22 cellular contexts compared by ENCODE assay signal in genomic region chr9:120628207-120628924, GRCh38. TPM values are rescaled to one million over a fixed set of nuclear protein-coding genes. Genes with fewer than 3 reads are reported as not detected.
DNase-seq lines count a peak whose midpoint lies in the region; ATAC-seq, FAIRE-seq and TF ChIP-seq lines count a peak whose summit lies in the region.
"Had no signal": no experiment of that assay in that cellular context is flagged by ENCODE, and none has a peak within 500 bp of the region (broad histone marks: within the 10 kb centered on the region; RNA-seq: fewer than 3 reads in every experiment).

No MANE protein-coding gene starts in this region.

- TF ChIP-seq RAD21 in A549 (conservative IDR thresholded peaks at IDR 0.05 in 1 of 2, IDR thresholded peaks at IDR 0.05 in 1 of 2), result no peak

- H3K4me2 ChIP-seq in A549, result peak overlapping the region; percentile 66
- H3K4me2 ChIP-seq in PC-9, result no peak overlapping the region
- H3K4me2 ChIP-seq: KMS-11 had no signal

- peak overlapping the region; percentile 5; the same call in 1 of the 3 replicates for H3K4me3 ChIP-seq in A549
- no peak overlapping the region for H3K4me3 ChIP-seq in PC-9
- H3K4me3 ChIP-seq in prostate gland, result no peak overlapping the region
- H3K4me3 ChIP-seq: ascending aorta had no signal

- H3K36me3 ChIP-seq in PC-9 (ENCODE audit: low read depth), result no peaks in the 10 kb centered on the region
- no peaks in the 10 kb centered on the region for H3K36me3 ChIP-seq in prostate gland
- H3K36me3 ChIP-seq: ascending aorta had no signal

- peaks cover 35% of the 10 kb centered on the region for H3F3A ChIP-seq in PC-9 (ENCODE audit: insufficient read depth, low read depth)

- WGBS in A549 (ENCODE audit: missing lambda C conversion rate), result 2% methylated on average over 4 of the region's 4 CpGs
- 59% methylated on average over 4 of the region's 4 CpGs for WGBS in prostate gland

- POLR2A ChIA-PET in A549 (lab: Yijun Ruan, JAX) (interaction anchor here (0.7 kb wide), 1 partner anchor 83 kb away, joined by 3 read pairs; no protein-coding TSS in a partner anchor), PC-9 (lab: Charles Lee; ENCODE audit: unreplicated experiment) (interaction anchor here (0.5 to 0.6 kb wide), 3 partner anchors 14 to 338 kb away, joined by 3 to 6 read pairs (median 4); no protein-coding TSS in a partner anchor)

- no peaks in the 10 kb centered on the region for H3K9me2 ChIP-seq in PC-9 (ENCODE audit: insufficient read depth)

- H3K27ac ChIP-seq in A549 (peak overlapping the region; percentile 90), PC-9 (peak overlapping the region; percentile 32; the same call in 1 of the 2 replicates), prostate gland (peak overlapping the region; percentile 41 to 73)
- H3K27ac ChIP-seq: ascending aorta, KMS-11 had no signal

- CTCF ChIA-PET in A549 (lab: Yijun Ruan, JAX), result interaction anchor here (1.0 to 1.7 kb wide), 4 partner anchors 8 to 103 kb away, joined by 3 to 9 read pairs (median 4); no protein-coding TSS in a partner anchor
- CTCF ChIA-PET in PC-9 (lab: Charles Lee), result interaction anchor here (0.8 kb wide), 1 partner anchor 1407 kb away, joined by 3 read pairs; no protein-coding TSS in a partner anchor

- no peaks in the 10 kb centered on the region for H3K27me3 ChIP-seq in PC-9 (ENCODE audit: insufficient read depth, low read depth)
- no peaks in the 10 kb centered on the region for H3K27me3 ChIP-seq in prostate gland (replicated peaks; ENCODE audit: insufficient read depth)
- H3K27me3 ChIP-seq: ascending aorta had no signal

- intact Hi-C loops in PC-9 (cut with micrococcal nuclease; ENCODE audit: unreplicated experiment) (no loop called here), prostate gland (cut with DNase I) (no loop called here)

- no peaks in the 10 kb centered on the region for H3K9me3 ChIP-seq in A549
- no peaks in the 10 kb centered on the region for H3K9me3 ChIP-seq in PC-9 (ENCODE audit: insufficient read depth, low read depth)
- no peaks in the 10 kb centered on the region for H3K9me3 ChIP-seq in prostate gland
- H3K9me3 ChIP-seq: ascending aorta, Caco-2 had no signal

- 0 out of 2 replicates have a peak, but pooled peaks cover 16% of the 10 kb centered on the region for H3K79me2 ChIP-seq in PC-9 (ENCODE audit: low read depth)

- H3K4me1 ChIP-seq in A549 (peaks cover 67% of the 10 kb centered on the region), PC-9 (replicated peaks; ENCODE audit: insufficient read depth) (no peaks in the 10 kb centered on the region), prostate gland (replicated peaks) (peaks cover 5% of the 10 kb centered on the region)
- H3K4me1 ChIP-seq: ascending aorta, Caco-2 had no signal

- TF ChIP-seq POLR2A in A549 (IDR thresholded peaks at IDR 0.05; ENCODE audit: low read length) (no peak), prostate gland (IDR thresholded peaks at IDR 0.05) (no peak)

- TF ChIP-seq CTCF in A549 (IDR thresholded peaks at IDR 0.05) (no peak), PC-9 (conservative IDR thresholded peaks at IDR 0.05) (no peak), prostate gland (IDR thresholded peaks at IDR 0.05) (no peak)

- no peak for FAIRE-seq in A549 (lab: Jason Lieb, UNC)

- ATAC-seq in A549 (peak; percentile 75 to 79), GM21447 (IDR thresholded peaks at IDR 0.05; ENCODE audit: unreplicated experiment) (no peak), HG03139 (IDR thresholded peaks at IDR 0.05; ENCODE audit: unreplicated experiment) (no peak)
- ATAC-seq: activated naive CD4-positive, alpha-beta T cell treated with anti-CD3 and anti-CD28 coated beads, Interleukin-2, amount 50 U/mL, for 72 hours; naive thymus-derived CD4-positive, alpha-beta T cell; right cardiac atrium had no signal

- H4K20me1 ChIP-seq in PC-9 (ENCODE audit: insufficient read depth), result no peaks in the 10 kb centered on the region

- no TSS peak for BruUV-seq in PC-9 (replicated peaks; lab: Mats Ljungman, UMichigan)

- H2AFZ ChIP-seq in PC-9, result no peak overlapping the region

- TF ChIP-seq EP300 in A549 (IDR thresholded peaks at IDR 0.05), result no peak

- DNase-seq in A549 (ENCODE audit: low read depth in 1 of 2, low spot score in 1 of 2) (peak in 1 of 2 experiments; percentile 60), PC-9 (no peak), globus pallidus (ENCODE audit: low spot score) (peak; percentile 72), prostate gland (ENCODE audit: low spot score) (peak; percentile 20), 8988T (no peak)
- DNase-seq in effector CD4-positive, alpha-beta T cell, result no peak
- DNase-seq: activated B cell treated with CpG ODN at 0.5 μM for 24 hours; Caco-2; DMS79 treated with DMSO at 0.1 percent for 48 hours; H7; left cardiac atrium; naive thymus-derived CD4-positive, alpha-beta T cell; NCI-H1048; NCI-H187; right cardiac atrium; stimulated activated CD4-positive, alpha-beta T cell treated with anti-CD3 and anti-CD28 coated beads, Interleukin-12 subunit alpha, Interleukin-12 subunit beta, amount 100 ng/mL, for 4 hours; stimulated activated naive CD4-positive, alpha-beta T cell treated with Interleukin-2 at 50 U/mL for 16 hours had no signal

TF ChIP-seq in A549, 52 proteins besides CTCF, POLR2A, EP300 and RAD21:
- TF ChIP-seq ZFP36 (IDR thresholded peaks at IDR 0.05; ENCODE audit: borderline replicate concordance, partially characterized antibody) (no peak), CEBPB (IDR thresholded peaks at IDR 0.05) (peak in 1 of 2 experiments; percentile 44; a peak in 2 of 4 replicates), HOXB5 (CRISPR knock-in tag; IDR thresholded peaks at IDR 0.05) (no peak)

RNA-seq across cellular contexts. Expression of gene CDK5RAP2, which starts 48.4 kb away (rescaled TPM):
- polyA plus RNA-seq in A549 (2011; rRNA removed) (37.1 and 44.6 TPM in 2 replicates), A549 (2017; fragmentation: RNase III; extraction: RNeasy Plus Mini Kit Qiagen cat#74134 plus additional on column Dnase treatment) (28.7 to 31.9 TPM (median 29.1 TPM) in 3 replicates)
- 31.3 and 34.2 TPM in 2 replicates for polyA plus RNA-seq in A549 (2012; cell fraction: cytosol; rRNA removed)
- 78.3 and 93.3 TPM in 2 replicates for polyA plus RNA-seq in A549 (2012; cell fraction: nucleus; rRNA removed)
- 62.0 and 63.0 TPM in 2 replicates for polyA minus RNA-seq in A549 (2011; rRNA and poly(A)+ RNA removed)
- total RNA-seq in PC-9 (2021) (113 and 138 TPM in 2 replicates), prostate gland (10 to 100 TPM; 48.6 to 54.1 TPM)

Comparison
In these comparisons a context has a peak if more than half of its experiments do, and no peak if none do; other contexts are left out.
1. ATAC-seq: peak in A549 (2 of 2); none in GM21447 (single experiment) and HG03139 (single experiment).
2. DNase-seq: peak in globus pallidus (single experiment) and prostate gland (single experiment); none in PC-9 (0 of 2), effector CD4-positive, alpha-beta T cell (single experiment) and 8988T (single experiment).
3. H3K27ac ChIP-seq: peak in every context shown above with its lines; median percentile 90 in A549; 57 in prostate gland; 32 in PC-9.